ENCODE assay signal across 11 cellular contexts in genomic region chr6:1605822-1606532, GRCh38. TPM values are rescaled to one million over a fixed set of nuclear protein-coding genes. Genes with fewer than 3 reads are reported as not detected.
DNase-seq lines count a peak whose midpoint lies in the region; TF ChIP-seq lines count a peak whose summit lies in the region.
"Had no signal": no experiment of that assay in that cellular context is flagged by ENCODE, and none has a peak within 500 bp of the region (broad histone marks: within the 10 kb centered on the region; RNA-seq: fewer than 3 reads in every experiment).

No MANE protein-coding gene starts in this region.

- no peak overlapping the region for H3K27ac Mint-ChIP-seq in Caco-2 (ENCODE audit: unreplicated experiment)

- no peak overlapping the region for H3K9ac ChIP-seq in HUES64 (ENCODE audit: low read depth, low read length)

- TF ChIP-seq CTCF in GM10248 (IDR thresholded peaks at IDR 0.05; ENCODE audit: control extremely low read depth, extremely low read depth, low read depth, missing control alignments) = no peak
- TF ChIP-seq CTCF in osteoblast (IDR thresholded peaks at IDR 0.05; ENCODE audit: extremely low read depth, low read depth, low read length) = no peak
- TF ChIP-seq CTCF in spleen (IDR thresholded peaks at IDR 0.05 in 8 of 11, conservative IDR thresholded peaks at IDR 0.05 in 3 of 11) = no peak
- TF ChIP-seq CTCF in Caco-2 (IDR thresholded peaks at IDR 0.05; ENCODE audit: insufficient read depth in 1 of 2, low read depth in 1 of 2, low read length in 1 of 2, severe bottlenecking in 1 of 2, unreplicated experiment in 1 of 2) = no peak

- H3K27me3 Mint-ChIP-seq in Caco-2 (ENCODE audit: insufficient read depth, unreplicated experiment) = peaks cover 2% of the 10 kb centered on the region

- peak; percentile 19 for DNase-seq in GM10248 (ENCODE audit: extremely low spot score)
- DNase-seq in ecto neural progenitor cell (ENCODE audit: low spot score) = peak; percentile 49
- DNase-seq in osteoblast (ENCODE audit: insufficient read length, low spot score, missing footprints) = peak; percentile 96
- no peak for DNase-seq in spleen
- DNase-seq in stimulated activated CD4-positive, alpha-beta T cell treated with anti-CD3 and anti-CD28 coated beads, Interleukin-2, amount 100 ng/mL, for 48 hours = no peak
- DNase-seq in Caco-2 = no peak
- DNase-seq: GOT3, NCI-H1048, NCI-H748 treated with DMSO at 0.1 percent for 48 hours had no signal

- H3K4me3 Mint-ChIP-seq in Caco-2 (ENCODE audit: unreplicated experiment) = no peak overlapping the region

- intact Hi-C loops in spleen (cut with DNase I; ENCODE audit: low total_unique reads) (loop anchor here (2.0 kb wide), 1 partner anchor 591 kb away; no protein-coding TSS in a partner anchor), Caco-2 (cut with micrococcal nuclease; ENCODE audit: unreplicated experiment) (loop anchor here (2.0 to 10.0 kb wide), 3 partner anchors 189 to 1029 kb away; no protein-coding TSS in a partner anchor)

- H3K36me3 Mint-ChIP-seq in Caco-2 (ENCODE audit: insufficient read depth, unreplicated experiment) = peaks cover 15% of the 10 kb centered on the region

- peaks cover 23% of the 10 kb centered on the region for H3K4me1 ChIP-seq in HUES64 (ENCODE audit: insufficient read depth, low read length)
- peaks cover 25% of the 10 kb centered on the region for H3K4me1 ChIP-seq in osteoblast (ENCODE audit: insufficient read depth, low read length)
- H3K4me1 ChIP-seq in spleen = peaks cover 19 to 75% (median 56%) of the 10 kb centered on the region in 6 donors
- no peaks in the 10 kb centered on the region for H3K4me1 ChIP-seq in Caco-2

- no peak for TF ChIP-seq POLR2A in spleen (IDR thresholded peaks at IDR 0.05)

- H2AFZ ChIP-seq in osteoblast (ENCODE audit: low read length) = no peak overlapping the region

- H4K20me1 ChIP-seq in osteoblast (ENCODE audit: insufficient read depth, low read length) = peaks cover 4% of the 10 kb centered on the region

- 2% methylated on average over 20 of the region's 20 CpGs for WGBS in HUES64
- 6 to 12% (median 8%) methylated on average over 20 of the region's 20 CpGs for WGBS in spleen, 5 donors

- H3K36me3 ChIP-seq in HUES64 (ENCODE audit: insufficient read depth, low read length) = no peaks in the 10 kb centered on the region
- H3K36me3 ChIP-seq in osteoblast (ENCODE audit: insufficient read depth, low read length) = no peaks in the 10 kb centered on the region
- no peaks in the 10 kb centered on the region for H3K36me3 ChIP-seq in spleen
- no peaks in the 10 kb centered on the region for H3K36me3 ChIP-seq in Caco-2 (ENCODE audit: control insufficient read depth, insufficient read depth, low read length)
- H3K36me3 ChIP-seq: prostate gland had no signal

- CTCF ChIA-PET in GM10248 (lab: Yijun Ruan, JAX) = interaction anchor here (0.6 to 3.7 kb wide), 16 partner anchors 8 to 1029 kb away, joined by 3 to 20 read pairs (median 6); no protein-coding TSS in a partner anchor
- CTCF ChIA-PET in Caco-2 (lab: Charles Lee) = no interaction called here

- no TSS peak for BruUV-seq in Caco-2 (replicated peaks; lab: Mats Ljungman, UMichigan)

- H3K4me2 ChIP-seq in osteoblast (ENCODE audit: insufficient read depth, low read length) = peak overlapping the region; percentile 16

- H3K9me3 Mint-ChIP-seq in Caco-2 (ENCODE audit: unreplicated experiment) = no peaks in the 10 kb centered on the region

- H3K9me3 ChIP-seq in HUES64 (ENCODE audit: insufficient read depth, low read depth, low read length) (no peaks in the 10 kb centered on the region), osteoblast (ENCODE audit: low read depth, low read length) (no peaks in the 10 kb centered on the region), spleen (no peaks in the 10 kb centered on the region), Caco-2 (no peaks in the 10 kb centered on the region)
- H3K9me3 ChIP-seq: prostate gland had no signal

- no peak overlapping the region for H3K27ac ChIP-seq in HUES64 (ENCODE audit: low read depth, low read length)
- no peak overlapping the region for H3K27ac ChIP-seq in osteoblast (ENCODE audit: low read depth, low read length)
- no peak overlapping the region for H3K27ac ChIP-seq in spleen

- H3K4me3 ChIP-seq in HUES64 (ENCODE audit: low read length) (peak overlapping the region; percentile 54), osteoblast (ENCODE audit: insufficient read depth, low read length) (peak overlapping the region; percentile 33), spleen (no peak overlapping the region), Caco-2 (ENCODE audit: low read depth, low read length) (no peak overlapping the region)

- no peaks in the 10 kb centered on the region for H3K4me1 Mint-ChIP-seq in Caco-2 (ENCODE audit: low read depth, unreplicated experiment)

- H3K79me2 ChIP-seq in osteoblast (ENCODE audit: insufficient read depth, low read length) = peaks cover 7% of the 10 kb centered on the region

- POLR2A ChIA-PET in GM10248 (lab: Yijun Ruan, JAX) = no interaction called here
- POLR2A ChIA-PET in Caco-2 (lab: Charles Lee) = no interaction called here

- H3K27me3 ChIP-seq in HUES64 (ENCODE audit: insufficient read depth, low read length) = peaks cover 93% of the 10 kb centered on the region
- peaks cover 43% of the 10 kb centered on the region for H3K27me3 ChIP-seq in osteoblast (ENCODE audit: insufficient read depth, low read length)
- peaks cover 19 to 100% (median 91%) of the 10 kb centered on the region in 7 donors for H3K27me3 ChIP-seq in spleen (replicated peaks in 1 of 7)
- no peaks in the 10 kb centered on the region for H3K27me3 ChIP-seq in Caco-2 (replicated peaks; ENCODE audit: control insufficient read depth, insufficient read depth, low read length)

RNA-seq across cellular contexts. Expression of gene FOXC1, which starts 3.7 kb away (rescaled TPM):
- polyA plus RNA-seq in HUES64 (2013, experiment 1 of 2) = 2.2 TPM
- polyA plus RNA-seq in HUES64 (2013, experiment 2 of 2) = 3.5 TPM
- total RNA-seq in osteoblast (39.4 and 41.0 TPM in 2 replicates), spleen (1 to 10 TPM in 1 of 7 donors, under 1 TPM in 6; 0.37 to 1.1 (median 0.58) TPM), Caco-2 (2022) (6.8 and 7.1 TPM in 2 replicates)
- under 1 TPM; 0.20 to 0.67 (median 0.53) TPM for polyA plus RNA-seq in spleen

Comparison
In these comparisons a context has a peak if more than half of its experiments do, and no peak if none do; other contexts are left out.
1. DNase-seq: peak in GM10248 (single experiment), ecto neural progenitor cell (single experiment) and osteoblast (single experiment); none in spleen (single experiment), stimulated activated CD4-positive, alpha-beta T cell treated with anti-CD3 and anti-CD28 coated beads, Interleukin-2, amount 100 ng/mL, for 48 hours (0 of 2) and Caco-2 (0 of 2).
2. H3K4me3 ChIP-seq: peak in HUES64 (single experiment) and osteoblast (single experiment); none in spleen (0 of 8) and Caco-2 (single experiment).